In the genomic region with DNA sequence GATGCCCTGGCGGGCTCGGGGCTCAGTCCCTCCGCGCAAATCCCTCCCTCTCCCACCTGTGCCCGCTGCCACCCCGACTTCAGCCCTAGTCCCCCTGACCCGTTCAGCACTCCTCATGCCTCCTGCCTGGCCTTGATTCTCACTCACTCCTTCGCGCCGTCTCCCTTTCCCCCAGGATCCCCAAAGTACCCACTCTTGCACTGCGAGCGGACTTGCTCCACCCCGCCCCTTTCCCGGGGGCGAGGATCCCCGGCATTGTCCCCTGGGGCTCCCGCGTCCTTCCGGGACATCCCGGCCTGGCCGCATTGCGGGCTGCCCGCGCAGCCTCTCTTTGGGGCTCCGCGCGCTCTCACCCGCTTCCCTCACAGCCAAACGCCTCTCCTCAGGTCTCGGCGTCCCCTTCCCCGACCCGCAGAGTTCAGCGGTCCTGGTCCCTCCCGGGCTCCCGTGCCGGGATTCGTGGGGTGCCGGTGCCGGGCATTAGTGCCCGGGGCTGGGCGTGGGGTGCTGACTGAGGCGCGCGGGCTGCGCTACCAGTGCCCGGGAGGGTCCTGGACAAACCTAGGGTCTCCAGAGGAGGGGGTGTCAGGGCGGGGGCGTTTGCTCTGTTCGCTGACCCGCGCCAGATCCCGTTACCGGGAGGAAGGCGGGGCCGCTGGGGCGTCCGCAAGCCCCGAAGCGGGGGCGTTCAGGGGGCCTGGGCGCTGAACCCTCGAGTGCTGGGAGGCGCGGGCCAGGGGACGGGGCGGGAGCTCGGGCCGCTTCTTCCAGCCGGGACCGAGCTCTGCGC, we compare ENCODE assay signal across 8 cellular contexts. TPM values are rescaled to one million over a fixed set of nuclear protein-coding genes. Genes with fewer than 3 reads are reported as not detected.
DNase-seq lines count a peak whose midpoint lies in the region; ATAC-seq and TF ChIP-seq lines count a peak whose summit lies in the region.

No MANE protein-coding gene starts in this region.

- H3K9me3 ChIP-seq in DOHH2 (ENCODE audit: control insufficient read depth, insufficient read depth, low read length) (no peaks in the 10 kb centered on the region), PC-9 (ENCODE audit: insufficient read depth, low read depth) (no peaks in the 10 kb centered on the region)

- H3K27me3 ChIP-seq in DOHH2 (ENCODE audit: control insufficient read depth, low read length) (peaks cover 81% of the 10 kb centered on the region), PC-9 (ENCODE audit: insufficient read depth, low read depth) (no peaks in the 10 kb centered on the region)

- ATAC-seq in left colon, result peak; percentile 14
- ATAC-seq in HG02938 (IDR thresholded peaks at IDR 0.05; ENCODE audit: unreplicated experiment), result no peak

- CTCF ChIA-PET in PC-9 (lab: Charles Lee), result no interaction called here

- H3K36me3 ChIP-seq in DOHH2 (ENCODE audit: control insufficient read depth, low read length) (no peaks in the 10 kb centered on the region), PC-9 (ENCODE audit: low read depth) (no peaks in the 10 kb centered on the region)

- H3F3A ChIP-seq in DOHH2 (ENCODE audit: control insufficient read depth, insufficient read depth), result peaks cover 17% of the 10 kb centered on the region
- H3F3A ChIP-seq in PC-9 (ENCODE audit: insufficient read depth, low read depth), result no peaks in the 10 kb centered on the region; the same call in 1 of the 2 replicates

- TF ChIP-seq CTCF in DOHH2 (IDR thresholded peaks at IDR 0.05; ENCODE audit: low read depth, low read length, poor library complexity, severe bottlenecking) (no peak), PC-9 (conservative IDR thresholded peaks at IDR 0.05) (no peak), cardiac fibroblast (IDR thresholded peaks at IDR 0.05; ENCODE audit: low read depth, low read length) (no peak)

- H3K4me1 ChIP-seq in DOHH2 (ENCODE audit: control insufficient read depth, low read length) (peaks cover 43% of the 10 kb centered on the region), PC-9 (replicated peaks; ENCODE audit: insufficient read depth) (peaks cover 22% of the 10 kb centered on the region)

- POLR2A ChIA-PET in PC-9 (lab: Charles Lee; ENCODE audit: unreplicated experiment), result no interaction called here

- H3K9me2 ChIP-seq in DOHH2 (replicated peaks; ENCODE audit: control insufficient read depth, low read length) (no peaks in the 10 kb centered on the region), PC-9 (ENCODE audit: insufficient read depth) (no peaks in the 10 kb centered on the region)

- no peaks in the 10 kb centered on the region for H3K79me2 ChIP-seq in DOHH2 (ENCODE audit: control insufficient read depth, low read length)
- H3K79me2 ChIP-seq in PC-9 (ENCODE audit: low read depth), result peaks cover 26% of the 10 kb centered on the region

- intact Hi-C loops in PC-9 (cut with micrococcal nuclease; ENCODE audit: unreplicated experiment) (loop anchor here (2.0 to 5.0 kb wide), 7 partner anchors 46 to 989 kb away; partner anchors contain the start of gene SUPT3H), left colon (cut with DNase I, micrococcal nuclease) (no loop called here)

- no peak for DNase-seq in PC-9
- DNase-seq in cardiac fibroblast (ENCODE audit: low read depth in 2 of 2), result peak in 1 of 2 donors; percentile 38
- peak in 1 of 2 donors; percentile 48 for DNase-seq in left colon
- peak; percentile 35 to 37 for DNase-seq in stimulated activated CD4-positive, alpha-beta T cell treated with anti-CD3 and anti-CD28 coated beads, Interleukin-4, amount 100 ng/mL, for 48 hours (ENCODE audit: low read depth in 2 of 2)
- no peak for DNase-seq in NCI-H2171 (lab: John Stamatoyannopoulos, UW)
- no peak for DNase-seq in NOMO-1 (lab: John Stamatoyannopoulos, UW; ENCODE audit: unreplicated experiment in 2 of 2)

- peak overlapping the region; percentile 64; the same call in 1 of the 2 replicates for H3K4me3 ChIP-seq in DOHH2 (ENCODE audit: low read length)
- H3K4me3 ChIP-seq in PC-9, result peak overlapping the region; percentile 98
- peak overlapping the region; percentile 86 to 95 for H3K4me3 ChIP-seq in cardiac fibroblast (replicated peaks in 1 of 2; ENCODE audit: low read depth in 2 of 2, low read length in 2 of 2)

- no TSS peak for BruUV-seq in PC-9 (replicated peaks; lab: Mats Ljungman, UMichigan)

- H3K27ac ChIP-seq in DOHH2 (ENCODE audit: low read depth, low read length) (no peak overlapping the region), PC-9 (no peak overlapping the region)

- peak overlapping the region; percentile 97 for H2AFZ ChIP-seq in PC-9

- H3K4me2 ChIP-seq in DOHH2 (ENCODE audit: low read length) (peak overlapping the region; percentile 85), PC-9 (peak overlapping the region; percentile 92)

- no peaks in the 10 kb centered on the region; the same call in 1 of the 2 replicates for H4K20me1 ChIP-seq in DOHH2 (ENCODE audit: control insufficient read depth, insufficient read depth, low read depth, low read length)
- H4K20me1 ChIP-seq in PC-9 (ENCODE audit: insufficient read depth), result no peaks in the 10 kb centered on the region

RNA-seq across cellular contexts. Expression of gene SUPT3H, which starts 45.6 kb away (rescaled TPM):
- total RNA-seq in PC-9 (2021) (9.0 and 9.2 TPM in 2 replicates), left colon (1 to 10 TPM; 2.0 to 2.8 TPM)

Comparison
In these comparisons a context has a peak if more than half of its experiments do, and no peak if none do; other contexts are left out.
1. DNase-seq: peak in stimulated activated CD4-positive, alpha-beta T cell treated with anti-CD3 and anti-CD28 coated beads, Interleukin-4, amount 100 ng/mL, for 48 hours (2 of 2); none in PC-9 (0 of 2), NCI-H2171 (single experiment) and NOMO-1 (0 of 2).
2. Peak in every context shown above with its lines, with median percentiles within 50 percentile points of each other: H3K4me3 ChIP-seq.